ENCODE assay signal across 9 cellular contexts in genomic region chr19:53908106-53908932, GRCh38. TPM values are rescaled to one million over a fixed set of nuclear protein-coding genes. Genes with fewer than 3 reads are reported as not detected.
DNase-seq lines count a peak whose midpoint lies in the region; ATAC-seq and TF ChIP-seq lines count a peak whose summit lies in the region.
"Had no signal": no experiment of that assay in that cellular context is flagged by ENCODE, and none has a peak within 500 bp of the region (broad histone marks: within the 10 kb centered on the region; RNA-seq: fewer than 3 reads in every experiment).

No MANE protein-coding gene starts in this region.

- H2AFZ ChIP-seq in ACC112 (ENCODE audit: low read length, unreplicated experiment) (peak overlapping the region; percentile 43), HCT116 (ENCODE audit: low read depth, low read length, poor library complexity, severe bottlenecking) (no peak overlapping the region)

- H3K4me3 ChIP-seq in ACC112 (ENCODE audit: low read depth, low read length) (peak overlapping the region; percentile 69), HCT116 (replicated peaks in 1 of 2; ENCODE audit: low read depth in 1 of 2, low read length in 2 of 2) (no peak overlapping the region; a peak in 1 of 4 replicates)
- H3K4me3 ChIP-seq: uterus had no signal

- CTCF ChIA-PET in HCT116 (lab: Charles Lee) = no interaction called here

- H3K9ac ChIP-seq in HCT116 (ENCODE audit: low read length) = no peak overlapping the region

- RAD21 ChIA-PET in HCT116 (lab: Charles Lee; ENCODE audit: low non-redundant PET in 1 of 2, low total read pairs in 2 of 2, uncharacterized antibody in 2 of 2, unreplicated experiment in 2 of 2) = no interaction called here

- H3K27me3 Mint-ChIP-seq in stimulated activated memory B cell treated with anti-CD40 and anti-IgM and Interleukin-4, amounts not matched to agents 10 μg/mL and 1 μg/mL and 100 μg/mL, for 72 hours = peaks cover 76% of the 10 kb centered on the region

- no peaks in the 10 kb centered on the region for H4K20me1 ChIP-seq in HCT116 (ENCODE audit: insufficient read depth)

- no peaks in the 10 kb centered on the region for H3K9me2 ChIP-seq in HCT116 (ENCODE audit: insufficient read depth)

- H3K4me3 Mint-ChIP-seq in stimulated activated memory B cell treated with anti-CD40 and anti-IgM and Interleukin-4, amounts not matched to agents 10 μg/mL and 1 μg/mL and 100 μg/mL, for 72 hours = peak overlapping the region; percentile 2

- peak; percentile 66 for ATAC-seq in HCT116
- no peak for ATAC-seq in stimulated activated memory B cell treated with anti-CD40 and anti-IgM and Interleukin-4, amounts not matched to agents 10 μg/mL and 1 μg/mL and 100 μg/mL, for 72 hours
- ATAC-seq in GM19455 (IDR thresholded peaks at IDR 0.05; ENCODE audit: unreplicated experiment) = no peak
- ATAC-seq in GM18861 (IDR thresholded peaks at IDR 0.05; ENCODE audit: unreplicated experiment) = no peak

- POLR2A ChIA-PET in HCT116 (lab: Charles Lee) = no interaction called here

- H3K9me3 Mint-ChIP-seq in stimulated activated memory B cell treated with anti-CD40 and anti-IgM and Interleukin-4, amounts not matched to agents 10 μg/mL and 1 μg/mL and 100 μg/mL, for 72 hours = peaks cover 18% of the 10 kb centered on the region

- DNase-seq in HCT116 (ENCODE audit: low read depth, low spot score) = no peak
- peak; percentile 41 to 49 for DNase-seq in activated CD4-positive, alpha-beta T cell treated with anti-CD3 and anti-CD28 coated beads for 24 hours (ENCODE audit: low read depth in 2 of 2)
- DNase-seq in cerebellar nuclear complex (lab: John Stamatoyannopoulos, UW) = peak; percentile 52 to 74
- peak; percentile 86 for DNase-seq in medulla oblongata (ENCODE audit: extremely low spot score)

- H3K79me2 ChIP-seq in ACC112 (ENCODE audit: control insufficient read depth, insufficient read depth, low read length, unreplicated experiment) (no peaks in the 10 kb centered on the region), HCT116 (ENCODE audit: insufficient read depth, low read length) (no peaks in the 10 kb centered on the region)

- no peak overlapping the region for H3K27ac Mint-ChIP-seq in stimulated activated memory B cell treated with anti-CD40 and anti-IgM and Interleukin-4, amounts not matched to agents 10 μg/mL and 1 μg/mL and 100 μg/mL, for 72 hours

- peaks cover 12% of the 10 kb centered on the region for H3K36me3 Mint-ChIP-seq in stimulated activated memory B cell treated with anti-CD40 and anti-IgM and Interleukin-4, amounts not matched to agents 10 μg/mL and 1 μg/mL and 100 μg/mL, for 72 hours

- H3K27ac ChIP-seq in ACC112 (ENCODE audit: low read depth, low read length) (no peak overlapping the region), HCT116 (ENCODE audit: low read depth, low read length) (no peak overlapping the region)
- H3K27ac ChIP-seq: uterus had no signal

- intact Hi-C loops in HCT116 (cut with micrococcal nuclease) = loop anchor here (5.0 kb wide), 1 partner anchor 114 kb away; no protein-coding TSS in a partner anchor

- BruUV-seq in HCT116 (replicated peaks; lab: Mats Ljungman, UMichigan) = no TSS peak

- H3K4me2 ChIP-seq in HCT116 (ENCODE audit: low read length) = peak overlapping the region; percentile 8; the same call in 1 of the 2 replicates

- peaks cover 21% of the 10 kb centered on the region for H3K4me1 Mint-ChIP-seq in stimulated activated memory B cell treated with anti-CD40 and anti-IgM and Interleukin-4, amounts not matched to agents 10 μg/mL and 1 μg/mL and 100 μg/mL, for 72 hours

- TF ChIP-seq RAD21 in HCT116 (IDR thresholded peaks at IDR 0.05; ENCODE audit: low read depth) = no peak

- peaks cover 54% of the 10 kb centered on the region for H3K27me3 ChIP-seq in ACC112 (ENCODE audit: insufficient read depth, low read length)
- peaks cover 14% of the 10 kb centered on the region; the same call in 1 of the 2 replicates for H3K27me3 ChIP-seq in HCT116 (ENCODE audit: insufficient read depth, low read length)

- H3K36me3 ChIP-seq in ACC112 (ENCODE audit: insufficient read depth, low read length) (no peaks in the 10 kb centered on the region), HCT116 (ENCODE audit: control insufficient read depth in 1 of 2, insufficient read depth in 2 of 2, low read length in 2 of 2) (no peaks in the 10 kb centered on the region)
- H3K36me3 ChIP-seq: uterus had no signal

- no peak for TF ChIP-seq POLR2A in HCT116 (IDR thresholded peaks at IDR 0.05; ENCODE audit: borderline replicate concordance, extremely low read depth, insufficient read depth, insufficient read length)

- H3K4me1 ChIP-seq in ACC112 (ENCODE audit: control insufficient read depth, insufficient read depth, low read length, unreplicated experiment) (peaks cover 5% of the 10 kb centered on the region), HCT116 (ENCODE audit: control insufficient read depth in 1 of 2, insufficient read depth in 2 of 2, low read length in 2 of 2) (peaks cover 0 to 12% of the 10 kb centered on the region in 2 experiments; a peak in 2 of 4 replicates)

- H3K9me3 ChIP-seq in HCT116 (ENCODE audit: control insufficient read depth in 1 of 2, insufficient read depth in 1 of 2, low read depth in 1 of 2, low read length in 2 of 2) = no peaks in the 10 kb centered on the region
- H3K9me3 ChIP-seq: uterus had no signal

- TF ChIP-seq CTCF in HCT116 (IDR thresholded peaks at IDR 0.05 in 2 of 3, conservative IDR thresholded peaks at IDR 0.05 in 1 of 3; ENCODE audit: borderline replicate concordance in 1 of 3, insufficient read depth in 1 of 3, low read depth in 2 of 3, low read length in 2 of 3) = no peak

TF ChIP-seq in HCT116, 20 proteins besides CTCF, POLR2A, EP300 and RAD21 (continues in another document):
- TF ChIP-seq CBX3 (IDR thresholded peaks at IDR 0.05; ENCODE audit: low read depth) = no peak
- TF ChIP-seq POLR2AphosphoS5 (IDR thresholded peaks at IDR 0.05; ENCODE audit: low read depth, low read length) = no peak
- TF ChIP-seq SIN3A (IDR thresholded peaks at IDR 0.05; ENCODE audit: low read depth) = no peak
- no peak for TF ChIP-seq SRF (IDR thresholded peaks at IDR 0.05; ENCODE audit: low read depth)
- no peak for TF ChIP-seq ZNF274 (IDR thresholded peaks at IDR 0.05; ENCODE audit: low read depth, low read length)
- TF ChIP-seq EZH2 (IDR thresholded peaks at IDR 0.05) = no peak
- no peak for TF ChIP-seq ZFX (IDR thresholded peaks at IDR 0.05)
- TF ChIP-seq SP1 (IDR thresholded peaks at IDR 0.05; ENCODE audit: low read depth) = no peak
- no peak for TF ChIP-seq ELF1 (IDR thresholded peaks at IDR 0.05; ENCODE audit: borderline replicate concordance, low read depth)
- no peak for TF ChIP-seq MAX (IDR thresholded peaks at IDR 0.05)
- TF ChIP-seq TCF7L2 (IDR thresholded peaks at IDR 0.05; ENCODE audit: borderline replicate concordance, extremely low read depth, insufficient read depth, insufficient read length) = no peak
- no peak for TF ChIP-seq REST (IDR thresholded peaks at IDR 0.05; ENCODE audit: low read depth)
- no peak for TF ChIP-seq EZH2phosphoT487 (IDR thresholded peaks at IDR 0.05; ENCODE audit: borderline replicate concordance)
- no peak for TF ChIP-seq EGR1 (IDR thresholded peaks at IDR 0.05; ENCODE audit: low read depth)
- no peak for TF ChIP-seq JUND (IDR thresholded peaks at IDR 0.05)
- no peak for TF ChIP-seq FOSL1 (IDR thresholded peaks at IDR 0.05; ENCODE audit: low read depth)

RNA-seq across cellular contexts. Expression of gene CACNG7, which starts 0.8 kb away (rescaled TPM):
- total RNA-seq in HCT116 (2021; ENCODE audit: unreplicated experiment) = not detected
- 0.07 and 0.10 TPM in 2 replicates for polyA plus RNA-seq in HCT116 (2012)

RNA-seq across cellular contexts. Expression of gene PRKCG, which starts 26.3 kb away (rescaled TPM):
- 2.8 TPM for total RNA-seq in HCT116 (2021; ENCODE audit: unreplicated experiment)
- polyA plus RNA-seq in HCT116 (2012) = 1.8 and 2.3 TPM in 2 replicates

RNA-seq across cellular contexts. Expression of gene MYADM, which starts 40.6 kb away (rescaled TPM):
- total RNA-seq in HCT116 (2021; ENCODE audit: unreplicated experiment) = 79.6 TPM
- 81.0 and 102 TPM in 2 replicates for polyA plus RNA-seq in HCT116 (2012)

RNA-seq across cellular contexts. Expression of gene CACNG8, which starts 54.4 kb away (rescaled TPM):
- 0.93 TPM for total RNA-seq in HCT116 (2021; ENCODE audit: unreplicated experiment)
- polyA plus RNA-seq in HCT116 (2012) = 0.11 and 0.25 TPM in 2 replicates
